Comparison of ENCODE assay signal across 15 cellular contexts in genomic region chr9:73116880-73117279, GRCh38.
"Had no signal": no experiment of that assay in that cellular context is flagged by ENCODE, and none has a peak within 500 bp of the region (broad histone marks: within the 10 kb centered on the region; RNA-seq: fewer than 3 reads in every experiment).

No MANE protein-coding gene starts in this region.

- H3K9ac ChIP-seq: parathyroid adenoma, SK-N-SH had no signal

- H3K27me3 ChIP-seq: colonic mucosa, gastroesophageal sphincter, left lung, tibial nerve had no signal

- H3K9me3 ChIP-seq: colonic mucosa, gastroesophageal sphincter, left lung, SK-N-SH, tibial nerve had no signal

- DNase-seq: activated CD4-positive, alpha-beta T cell treated with anti-CD3 and anti-CD28 coated beads, Interleukin-2, amount 50 U/mL, for 48 hours; activated CD4-positive, CD25-positive, alpha-beta regulatory T cell; activated CD8-positive, alpha-beta memory T cell treated with anti-CD3 and anti-CD28 coated beads, Interleukin-2, amount 50 U/mL, for 48 hours; activated effector memory CD4-positive, alpha-beta T cell treated with Interleukin-2 at 50 U/mL for 16 hours; caudate nucleus; colonic mucosa; effector CD4-positive, alpha-beta T cell; left lung; SK-N-SH; stimulated activated CD4-positive, alpha-beta T cell treated with anti-CD3 and anti-CD28 coated beads, Interleukin-4, amount 100 ng/mL, for 4 hours had no signal

- H3K27ac Mint-ChIP-seq: memory B cell; T-helper 1 cell treated with Interleukin-12 subunit alpha and Interleukin-12 subunit beta and Interleukin-4 antibody, amounts not matched to agents 30 μg/mL and 1 μg/mL, for 36 hours had no signal

- H3K4me1 ChIP-seq: colonic mucosa, gastroesophageal sphincter, left lung, parathyroid adenoma had no signal

- H3K4me3 ChIP-seq: colonic mucosa, gastroesophageal sphincter, left lung, tibial nerve had no signal

- H3K4me1 Mint-ChIP-seq: memory B cell had no signal

- ATAC-seq: gastroesophageal sphincter had no signal

- H3K9me3 Mint-ChIP-seq: memory B cell; T-helper 1 cell treated with Interleukin-12 subunit alpha and Interleukin-12 subunit beta and Interleukin-4 antibody, amounts not matched to agents 30 μg/mL and 1 μg/mL, for 36 hours had no signal

- H3K36me3 ChIP-seq: colonic mucosa, gastroesophageal sphincter, left lung, tibial nerve had no signal

- H3K4me3 Mint-ChIP-seq: memory B cell; T-helper 1 cell treated with Interleukin-12 subunit alpha and Interleukin-12 subunit beta and Interleukin-4 antibody, amounts not matched to agents 30 μg/mL and 1 μg/mL, for 36 hours had no signal

- H3K36me3 Mint-ChIP-seq: memory B cell had no signal

- H3K79me2 ChIP-seq: parathyroid adenoma had no signal

- H3K27ac ChIP-seq: colonic mucosa, gastroesophageal sphincter, left lung, parathyroid adenoma, tibial nerve had no signal
